9 cellular contexts compared by ENCODE assay signal in genomic region chr2:43075054-43075593, GRCh38.
DNase-seq lines count a peak whose midpoint lies in the region; ATAC-seq, FAIRE-seq and TF ChIP-seq lines count a peak whose summit lies in the region.
"Had no signal": no experiment of that assay in that cellular context is flagged by ENCODE, and none has a peak within 500 bp of the region (broad histone marks: within the 10 kb centered on the region; RNA-seq: fewer than 3 reads in every experiment).

No MANE protein-coding gene starts in this region.

- H3K9me3 ChIP-seq in kidney (ENCODE audit: control insufficient read depth in 1 of 2, low read length in 2 of 2) (no peaks in the 10 kb centered on the region), suprapubic skin (no peaks in the 10 kb centered on the region)

- H3K27ac ChIP-seq in kidney (ENCODE audit: low read depth in 2 of 2, low read length in 2 of 2) = peak overlapping the region; percentile 47 to 82
- peak overlapping the region; percentile 89 for H3K27ac ChIP-seq in suprapubic skin

- peaks cover 0 to 3% (median 0%) of the 10 kb centered on the region in 5 experiments for H3K9me3 Mint-ChIP-seq in brain

- TF ChIP-seq CTCF in brain (conservative IDR thresholded peaks at IDR 0.05) = no peak
- TF ChIP-seq CTCF in kidney (IDR thresholded peaks at IDR 0.05; ENCODE audit: borderline replicate concordance, extremely low read depth, insufficient read depth) = no peak
- no peak for TF ChIP-seq CTCF in suprapubic skin (IDR thresholded peaks at IDR 0.05)

- H3K4me1 ChIP-seq in kidney (ENCODE audit: control insufficient read depth in 1 of 2, insufficient read depth in 1 of 2, low read depth in 1 of 2, low read length in 2 of 2) (peaks cover 22 to 44% of the 10 kb centered on the region in 2 donors), suprapubic skin (peaks cover 76% of the 10 kb centered on the region)

- TF ChIP-seq POLR2A in suprapubic skin (IDR thresholded peaks at IDR 0.05) = no peak

- WGBS in suprapubic skin = 7% methylated on average over 4 of the region's 4 CpGs

- no peak for ATAC-seq in GM18907 (IDR thresholded peaks at IDR 0.05; ENCODE audit: unreplicated experiment)
- no peak for ATAC-seq in GM19328 (IDR thresholded peaks at IDR 0.05; ENCODE audit: unreplicated experiment)
- ATAC-seq in HG02678 (IDR thresholded peaks at IDR 0.05; ENCODE audit: unreplicated experiment) = no peak

- H3K36me3 Mint-ChIP-seq in brain = no peaks in the 10 kb centered on the region

- H3K27me3 Mint-ChIP-seq in brain = peaks cover 5% of the 10 kb centered on the region

- FAIRE-seq in kidney (lab: Jason Lieb, UNC) = peak; percentile 57

- TF ChIP-seq EP300 in suprapubic skin (IDR thresholded peaks at IDR 0.05) = no peak

- DNase-seq in HS-27A (ENCODE audit: low read depth) = peak; percentile 95
- peak; percentile 93 for DNase-seq in kidney
- DNase-seq in suprapubic skin (ENCODE audit: low spot score in 2 of 2) = peak; percentile 91 to 93
- no peak for DNase-seq in activated CD4-positive, CD25-positive, alpha-beta regulatory T cell treated with anti-CD3 and anti-CD28 coated beads, Interleukin-2, amount 50 U/mL, for 72 hours
- DNase-seq: NCI-H1105 had no signal

- H3K9ac ChIP-seq in kidney (ENCODE audit: low read length in 2 of 2) = no peak overlapping the region

- H3K4me3 ChIP-seq in kidney (ENCODE audit: low read length in 2 of 2) (no peak overlapping the region), suprapubic skin (no peak overlapping the region)

- H3K36me3 ChIP-seq in kidney (ENCODE audit: control insufficient read depth in 1 of 2, insufficient read depth in 2 of 2, low read length in 2 of 2) = no peaks in the 10 kb centered on the region
- H3K36me3 ChIP-seq in suprapubic skin = no peaks in the 10 kb centered on the region

- H3K27ac Mint-ChIP-seq in brain = peak overlapping the region in 4 of 5 experiments; percentile 63 to 96 (median 82)

- H3K4me3 Mint-ChIP-seq in brain = peak overlapping the region in 3 of 5 experiments; percentile 19 to 50 (median 37)

- H3K27me3 ChIP-seq in suprapubic skin = no peaks in the 10 kb centered on the region

- H3K4me1 Mint-ChIP-seq in brain = peaks cover 75% of the 10 kb centered on the region

- intact Hi-C loops in kidney (cut with DNase I) = no loop called here
